8 cellular contexts compared by ENCODE assay signal in genomic region chr19:40818480-40819399, GRCh38. TPM values are rescaled to one million over a fixed set of nuclear protein-coding genes. Genes with fewer than 3 reads are reported as not detected.
DNase-seq lines count a peak whose midpoint lies in the region; ATAC-seq and TF ChIP-seq lines count a peak whose summit lies in the region.
"Not testable (repeated sequence)": the region's sequence is repeated elsewhere in the genome, so short reads cannot be mapped to it uniquely, and the experiment has no call there.

No MANE protein-coding gene starts in this region.

- H2AFZ ChIP-seq in GM23338: not testable (repeated sequence)

- peak; percentile 97 for ATAC-seq in GM23338
- ATAC-seq in natural killer cell treated with Interleukin-12 subunit alpha and Interleukin-12 subunit beta and Interleukin-15 and Interleukin-18, amount 100 ng/mL, for 72 hours: peak; percentile 89 to 93

- not testable (repeated sequence) for H3K79me2 ChIP-seq in GM23338 (replicated peaks; ENCODE audit: insufficient read depth)

- H3K36me3 ChIP-seq in GM23338 (ENCODE audit: insufficient read depth); adrenal gland (replicated peaks in 1 of 2): not testable (repeated sequence)

- not testable (repeated sequence) for H3K9me3 ChIP-seq in adrenal gland (replicated peaks in 1 of 3)

- H3K9me3 Mint-ChIP-seq in CD14-positive monocyte; GM23338; natural killer cell treated with Interleukin-12 subunit alpha and Interleukin-12 subunit beta and Interleukin-15 and Interleukin-18, amount 100 ng/mL, for 72 hours: not testable (repeated sequence)

- H3F3A ChIP-seq in GM23338 (replicated peaks; ENCODE audit: low read depth): not testable (repeated sequence)

- H3K4me3 ChIP-seq in GM23338: peak overlapping the region; percentile 53; the same call in 1 of the 2 replicates
- H3K4me3 ChIP-seq in adrenal gland: peak overlapping the region in 1 of 4 donors; percentile 35

- TF ChIP-seq POLR2A in adrenal gland (IDR thresholded peaks at IDR 0.05): not testable (repeated sequence)

- not testable (repeated sequence) for H3K36me3 Mint-ChIP-seq in CD14-positive monocyte; GM23338 (ENCODE audit: low read depth); natural killer cell treated with Interleukin-12 subunit alpha and Interleukin-12 subunit beta and Interleukin-15 and Interleukin-18, amount 100 ng/mL, for 72 hours

- not testable (repeated sequence) for H4K20me1 ChIP-seq in GM23338 (replicated peaks; ENCODE audit: insufficient read depth)

- peak overlapping the region; percentile 72 for H3K4me2 ChIP-seq in GM23338

- WGBS in adrenal gland, 4 donors: 24 to 74% (median 50%) methylated on average over 9 to 31 of the region's 36 CpGs

- H3K4me3 Mint-ChIP-seq in CD14-positive monocyte: peak overlapping the region; percentile 72 to 95
- H3K4me3 Mint-ChIP-seq in GM23338: peak overlapping the region; percentile 63
- H3K4me3 Mint-ChIP-seq in natural killer cell treated with Interleukin-12 subunit alpha and Interleukin-12 subunit beta and Interleukin-15 and Interleukin-18, amount 100 ng/mL, for 72 hours: peak overlapping the region; percentile 79

- H3K27me3 Mint-ChIP-seq in CD14-positive monocyte (ENCODE audit: low read depth in 3 of 3): peaks cover 10 to 20% (median 14%) of the 10 kb centered on the region in 3 donors
- peaks cover 16% of the 10 kb centered on the region for H3K27me3 Mint-ChIP-seq in GM23338 (ENCODE audit: insufficient read depth, low read depth, poor library complexity)
- H3K27me3 Mint-ChIP-seq in natural killer cell treated with Interleukin-12 subunit alpha and Interleukin-12 subunit beta and Interleukin-15 and Interleukin-18, amount 100 ng/mL, for 72 hours: not testable (repeated sequence)

- intact Hi-C loops in CD14-positive monocyte (cut with micrococcal nuclease) (loop anchor here in 1 of 2 donors (5.0 kb wide), 1 partner anchor 156 kb away; no protein-coding TSS in a partner anchor), adrenal gland (cut with DNase I) (loop anchor here in 1 of 2 donors (5.0 kb wide), 1 partner anchor 156 kb away; no protein-coding TSS in a partner anchor)

- not testable (repeated sequence) for H3K9me2 ChIP-seq in GM23338 (ENCODE audit: insufficient read depth)

- H3K4me1 Mint-ChIP-seq in CD14-positive monocyte (peaks cover 42% of the 10 kb centered on the region), GM23338 (peaks cover 21% of the 10 kb centered on the region)
- H3K4me1 Mint-ChIP-seq in natural killer cell treated with Interleukin-12 subunit alpha and Interleukin-12 subunit beta and Interleukin-15 and Interleukin-18, amount 100 ng/mL, for 72 hours (ENCODE audit: low read depth in 2 of 2): peaks cover 28 to 41% of the 10 kb centered on the region in 2 donors

- not testable (repeated sequence) for H3K27ac ChIP-seq in GM23338 (ENCODE audit: low read depth)
- peak overlapping the region in 3 of 5 donors; percentile 11 to 67 (median 54) for H3K27ac ChIP-seq in adrenal gland

- H3K27me3 ChIP-seq in GM23338 (ENCODE audit: insufficient read depth): peaks cover 14% of the 10 kb centered on the region
- H3K27me3 ChIP-seq in adrenal gland: not testable (repeated sequence)

- TF ChIP-seq CTCF in CD14-positive monocyte (IDR thresholded peaks at IDR 0.05) (peak; percentile 29), GM23338 (conservative IDR thresholded peaks at IDR 0.05; ENCODE audit: low read depth in 2 of 2) (peak in 1 of 2 experiments; percentile 46; a peak in 3 of 4 replicates), adrenal gland (IDR thresholded peaks at IDR 0.05) (peak; percentile 5 to 43 (median 30))

- not testable (repeated sequence) for H3K4me1 ChIP-seq in GM23338 (ENCODE audit: insufficient read depth)
- H3K4me1 ChIP-seq in adrenal gland (replicated peaks in 1 of 2): peaks cover 23 to 31% of the 10 kb centered on the region in 2 donors

- DNase-seq in CD14-positive monocyte (ENCODE audit: low spot score): not testable (repeated sequence)
- DNase-seq in GM23338 (ENCODE audit: low spot score): peak; percentile 63
- peak; percentile 29 for DNase-seq in NCI-H2196 (lab: John Stamatoyannopoulos, UW; ENCODE audit: unreplicated experiment)
- DNase-seq in activated CD4-positive, CD25-positive, alpha-beta regulatory T cell (lab: John Stamatoyannopoulos, UW): peak; percentile 40 to 53 (median 48)
- peak; percentile 83 to 92 (median 87) for DNase-seq in adrenal gland
- DNase-seq in glomerular visceral epithelial cell (ENCODE audit: extremely low spot score): peak; percentile 74
- DNase-seq in natural killer cell treated with Interleukin-12 subunit alpha and Interleukin-12 subunit beta and Interleukin-15 and Interleukin-18, amount 100 ng/mL, for 72 hours (ENCODE audit: low spot score): peak; percentile 81
- DNase-seq in stimulated activated CD4-positive, alpha-beta T cell treated with anti-CD3 and anti-CD28 coated beads, TNF-alpha, amount 100 ng/mL, for 48 hours (ENCODE audit: low read depth in 3 of 3): peak in 2 of 3 donors; percentile 50 to 68

- peak overlapping the region; percentile 9 to 88 (median 71) for H3K27ac Mint-ChIP-seq in CD14-positive monocyte
- H3K27ac Mint-ChIP-seq in GM23338: not testable (repeated sequence)
- H3K27ac Mint-ChIP-seq in natural killer cell treated with Interleukin-12 subunit alpha and Interleukin-12 subunit beta and Interleukin-15 and Interleukin-18, amount 100 ng/mL, for 72 hours: peak overlapping the region in 1 of 2 donors; percentile 58

RNA-seq across cellular contexts. Expression of gene EGLN2, which starts 19.7 kb away (rescaled TPM):
- polyA plus RNA-seq in CD14-positive monocyte (10 to 100 TPM; 60.6 to 76.8 TPM), GM23338 (2016; fragmentation: Nextera tagmentation; extraction: Ambion mirVana) (55.8 and 59.9 TPM in 2 replicates), adrenal gland (100 to 1,000 TPM in 1 of 3 donors, 10 to 100 TPM in 2; 53.1 to 122 (median 98.7) TPM)
- total RNA-seq in GM23338 (2014; rRNA removed; shearing (Covaris generic)): 98.3 and 118 TPM in 2 replicates
- 100 to 1,000 TPM in 5 of 8 donors, 10 to 100 TPM in 3; 79.2 to 116 (median 104) TPM for total RNA-seq in adrenal gland
- 100 to 1,000 TPM; 119 to 136 TPM for total RNA-seq in natural killer cell treated with Interleukin-12 subunit alpha and Interleukin-12 subunit beta and Interleukin-15 and Interleukin-18, amount 100 ng/mL, for 72 hours

RNA-seq across cellular contexts. Expression of gene CYP2A6, which starts 31.5 kb away (rescaled TPM):
- polyA plus RNA-seq in CD14-positive monocyte: not detected
- total RNA-seq in GM23338 (2014; rRNA removed; shearing (Covaris generic)): not detected in 2 replicates
- 0.39 TPM in 1 of 2 replicates, not detected in the other for polyA plus RNA-seq in GM23338 (2016; fragmentation: Nextera tagmentation; extraction: Ambion mirVana)
- total RNA-seq in adrenal gland: 1 to 10 TPM in 3 of 8 donors, under 1 TPM in 4, not detected in 1; 0.18 to 2.1 (median 0.84) TPM
- 1 to 10 TPM in 1 of 3 donors, under 1 TPM in 2; 0.51 to 1.7 (median 0.57) TPM for polyA plus RNA-seq in adrenal gland
- not detected for total RNA-seq in natural killer cell treated with Interleukin-12 subunit alpha and Interleukin-12 subunit beta and Interleukin-15 and Interleukin-18, amount 100 ng/mL, for 72 hours

RNA-seq across cellular contexts. Expression of gene RAB4B, which starts 40.7 kb away (rescaled TPM):
- polyA plus RNA-seq in CD14-positive monocyte: 100 to 1,000 TPM in 1 of 2 donors, 10 to 100 TPM in 1; 89.4 to 108 TPM
- total RNA-seq in GM23338 (2014; rRNA removed; shearing (Covaris generic)): 27.4 and 32.6 TPM in 2 replicates
- 23.0 and 29.0 TPM in 2 replicates for polyA plus RNA-seq in GM23338 (2016; fragmentation: Nextera tagmentation; extraction: Ambion mirVana)
- total RNA-seq in adrenal gland: 100 to 1,000 TPM in 1 of 8 donors, 10 to 100 TPM in 7; 41.4 to 105 (median 68.2) TPM
- polyA plus RNA-seq in adrenal gland: 100 to 1,000 TPM in 1 of 3 donors, 10 to 100 TPM in 2; 25.8 to 135 (median 97.5) TPM
- total RNA-seq in natural killer cell treated with Interleukin-12 subunit alpha and Interleukin-12 subunit beta and Interleukin-15 and Interleukin-18, amount 100 ng/mL, for 72 hours: 100 to 1,000 TPM in 1 of 2 donors, 10 to 100 TPM in 1; 83.3 to 128 TPM

RNA-seq across cellular contexts. Expression of gene MIA, which starts 43.4 kb away (rescaled TPM):
- polyA plus RNA-seq in CD14-positive monocyte: not detected
- total RNA-seq in GM23338 (2014; rRNA removed; shearing (Covaris generic)): not detected in 2 replicates
- polyA plus RNA-seq in GM23338 (2016; fragmentation: Nextera tagmentation; extraction: Ambion mirVana): not detected in 2 replicates
- 1 to 10 TPM in 2 of 8 donors, under 1 TPM in 1, not detected in 5; 0.74 to 9.2 (median 1.0) TPM for total RNA-seq in adrenal gland
- 1 to 10 TPM in 2 of 3 donors, not detected in 1; 8.3 to 8.7 TPM for polyA plus RNA-seq in adrenal gland
- total RNA-seq in natural killer cell treated with Interleukin-12 subunit alpha and Interleukin-12 subunit beta and Interleukin-15 and Interleukin-18, amount 100 ng/mL, for 72 hours: 1 to 10 TPM; 1.1 to 2.4 TPM
